In the genomic region with DNA sequence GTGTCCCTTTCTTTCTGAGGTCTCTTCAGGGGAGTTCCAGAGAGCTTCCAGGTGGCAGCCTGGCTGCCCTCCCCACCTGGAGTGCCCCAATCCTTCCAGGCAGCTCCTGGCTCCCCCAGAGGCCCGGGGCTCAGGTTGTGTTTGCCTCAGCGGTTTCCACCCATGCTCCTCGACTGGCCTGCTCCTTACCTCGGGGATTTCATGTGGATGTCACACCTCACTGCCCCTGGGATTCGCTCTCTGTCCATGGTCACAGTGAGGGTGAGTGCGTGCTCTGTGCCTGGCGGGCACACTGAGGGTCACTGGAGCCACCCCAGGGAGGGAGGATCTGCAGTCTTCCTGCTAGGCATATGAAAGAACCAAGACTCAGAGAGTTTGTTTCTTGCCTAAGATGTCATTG, we compare ENCODE assay signal across 17 cellular contexts. TPM values are rescaled to one million over a fixed set of nuclear protein-coding genes. Genes with fewer than 3 reads are reported as not detected.
DNase-seq lines count a peak whose midpoint lies in the region; ATAC-seq and TF ChIP-seq lines count a peak whose summit lies in the region.
"Had no signal": no experiment of that assay in that cellular context is flagged by ENCODE, and none has a peak within 500 bp of the region (broad histone marks: within the 10 kb centered on the region; RNA-seq: fewer than 3 reads in every experiment).

No MANE protein-coding gene starts in this region.

- H3K27ac Mint-ChIP-seq in nephron progenitor cell: peak overlapping the region; percentile 72

- TF ChIP-seq CTCF in left ventricle myocardium inferior (IDR thresholded peaks at IDR 0.05; ENCODE audit: borderline replicate concordance) (no peak), WERI-Rb-1 (IDR thresholded peaks at IDR 0.05; ENCODE audit: low read depth, low read length) (no peak), nephron progenitor cell (IDR thresholded peaks at IDR 0.05) (no peak), foreskin keratinocyte (conservative IDR thresholded peaks at IDR 0.05) (no peak), coronary artery (IDR thresholded peaks at IDR 0.05) (no peak)

- H3K9me3 ChIP-seq in left ventricle myocardium inferior (replicated peaks) (peaks cover 6% of the 10 kb centered on the region), WERI-Rb-1 (ENCODE audit: severe bottlenecking) (no peaks in the 10 kb centered on the region)
- H3K9me3 ChIP-seq: Peyer's patch, SJCRH30 had no signal

- H3K27me3 ChIP-seq in left ventricle myocardium inferior (ENCODE audit: low read depth) (no peaks in the 10 kb centered on the region), WERI-Rb-1 (ENCODE audit: insufficient read depth, low read depth, severe bottlenecking) (no peaks in the 10 kb centered on the region), foreskin keratinocyte (no peaks in the 10 kb centered on the region)
- H3K27me3 ChIP-seq: Peyer's patch, SJCRH30 had no signal

- H3K36me3 ChIP-seq in left ventricle myocardium inferior (no peaks in the 10 kb centered on the region), WERI-Rb-1 (no peaks in the 10 kb centered on the region)
- H3K36me3 ChIP-seq: Peyer's patch, SJCRH30 had no signal

- H3K9me3 Mint-ChIP-seq in nephron progenitor cell: peaks cover 13% of the 10 kb centered on the region

- H3K4me3 ChIP-seq in left ventricle myocardium inferior (no peak overlapping the region), WERI-Rb-1 (ENCODE audit: low read depth, low read length) (no peak overlapping the region), coronary artery (no peak overlapping the region)
- H3K4me3 ChIP-seq: Peyer's patch, SJCRH30 had no signal

- H3K27ac ChIP-seq in left ventricle myocardium inferior (replicated peaks): peak overlapping the region; percentile 16
- H3K27ac ChIP-seq in WERI-Rb-1: peak overlapping the region; percentile 40
- no peak overlapping the region for H3K27ac ChIP-seq in foreskin keratinocyte
- H3K27ac ChIP-seq in coronary artery: no peak overlapping the region
- H3K27ac ChIP-seq: C4-2B, Peyer's patch, SJCRH30 had no signal

- H3K4me1 Mint-ChIP-seq in nephron progenitor cell: peaks cover 54% of the 10 kb centered on the region

- DNase-seq in left ventricle myocardium inferior (no peak), Right ventricle myocardium superior (no peak), WERI-Rb-1 (peak; percentile 70), nephron progenitor cell (peak; percentile 44), foreskin keratinocyte (no peak), coronary artery (ENCODE audit: low spot score) (no peak), HT-29 (ENCODE audit: low spot score) (no peak)
- DNase-seq: DMS53, KBM-7, NCI-H1092, NCI-H1694, NCI-H748 treated with DMSO at 0.1 percent for 48 hours, Peyer's patch, SJCRH30 had no signal

- no peak overlapping the region for H3K4me3 Mint-ChIP-seq in nephron progenitor cell

- intact Hi-C loops in left ventricle myocardium inferior (cut with micrococcal nuclease): no loop called here
- intact Hi-C loops in Right ventricle myocardium superior (cut with DNase I): no loop called here

- no peaks in the 10 kb centered on the region for H3K36me3 Mint-ChIP-seq in nephron progenitor cell (ENCODE audit: low read depth)

- ATAC-seq in Right ventricle myocardium superior (ENCODE audit: poor library complexity) (no peak), foreskin keratinocyte (no peak), HG03159 (IDR thresholded peaks at IDR 0.05; ENCODE audit: unreplicated experiment) (no peak)

- H3K4me1 ChIP-seq in left ventricle myocardium inferior (peaks cover 40% of the 10 kb centered on the region), foreskin keratinocyte (no peaks in the 10 kb centered on the region)
- H3K4me1 ChIP-seq: Peyer's patch had no signal

- H3K27me3 Mint-ChIP-seq in nephron progenitor cell (ENCODE audit: low read depth, poor library complexity): peaks cover 1% of the 10 kb centered on the region

RNA-seq across cellular contexts. Expression of gene TOGARAM2, which starts 2.1 kb away (rescaled TPM):
- 51.9 TPM for total RNA-seq in left ventricle myocardium inferior
- total RNA-seq in Right ventricle myocardium superior: 42.8 TPM
- 0.24 and 0.28 TPM in 2 replicates for total RNA-seq in foreskin keratinocyte
- polyA plus RNA-seq in foreskin keratinocyte: 0.06 and 0.10 TPM in 2 replicates
- 0.20 and 0.83 TPM in 2 replicates for total RNA-seq in HT-29 (2014; rRNA removed; shearing (Covaris generic))
- total RNA-seq: M059J had no signal

Comparison
In these comparisons a context has a peak if more than half of its experiments do, and no peak if none do; other contexts are left out.
1. DNase-seq: peak in WERI-Rb-1 (single experiment) and nephron progenitor cell (single experiment); none in left ventricle myocardium inferior (single experiment), Right ventricle myocardium superior (single experiment), foreskin keratinocyte (0 of 2), coronary artery (single experiment) and HT-29 (single experiment).
2. H3K27ac ChIP-seq: peak in left ventricle myocardium inferior (single experiment) and WERI-Rb-1 (single experiment); none in foreskin keratinocyte (single experiment) and coronary artery (0 of 2).
3. RNA of gene TOGARAM2, which starts 2.1 kb away (total RNA-seq): 51.9 TPM in left ventricle myocardium inferior (single experiment) and 42.8 TPM in Right ventricle myocardium superior (single experiment); 0.24 to 0.28 TPM in foreskin keratinocyte and 0.20 to 0.83 TPM in HT-29; every median in the first group is over 10 times any median in the second.